1 cellular context compared by ENCODE assay signal in genomic region chr3:128650096-128651050, GRCh38.
TF ChIP-seq lines count a peak whose summit lies in the region.

Gene RPN1, minus strand, starts transcription at chr3:128650818. Its CDS starts 18 bp downstream, at chr3:128650800.

TF ChIP-seq in HEK293, 187 proteins besides CTCF, POLR2A, EP300 and RAD21 (continued from another document and continues in another):
- TF ChIP-seq RBAK (tag by site-specific recombination; IDR thresholded peaks at IDR 0.05), result no peak
- TF ChIP-seq ZNF548 (tag by site-specific recombination; IDR thresholded peaks at IDR 0.05), result no peak
- no peak for TF ChIP-seq ZNF596 (tag by site-specific recombination; IDR thresholded peaks at IDR 0.05)
- TF ChIP-seq ZNF48 (tag by site-specific recombination; IDR thresholded peaks at IDR 0.05), result no peak
- TF ChIP-seq, protein P1, sequence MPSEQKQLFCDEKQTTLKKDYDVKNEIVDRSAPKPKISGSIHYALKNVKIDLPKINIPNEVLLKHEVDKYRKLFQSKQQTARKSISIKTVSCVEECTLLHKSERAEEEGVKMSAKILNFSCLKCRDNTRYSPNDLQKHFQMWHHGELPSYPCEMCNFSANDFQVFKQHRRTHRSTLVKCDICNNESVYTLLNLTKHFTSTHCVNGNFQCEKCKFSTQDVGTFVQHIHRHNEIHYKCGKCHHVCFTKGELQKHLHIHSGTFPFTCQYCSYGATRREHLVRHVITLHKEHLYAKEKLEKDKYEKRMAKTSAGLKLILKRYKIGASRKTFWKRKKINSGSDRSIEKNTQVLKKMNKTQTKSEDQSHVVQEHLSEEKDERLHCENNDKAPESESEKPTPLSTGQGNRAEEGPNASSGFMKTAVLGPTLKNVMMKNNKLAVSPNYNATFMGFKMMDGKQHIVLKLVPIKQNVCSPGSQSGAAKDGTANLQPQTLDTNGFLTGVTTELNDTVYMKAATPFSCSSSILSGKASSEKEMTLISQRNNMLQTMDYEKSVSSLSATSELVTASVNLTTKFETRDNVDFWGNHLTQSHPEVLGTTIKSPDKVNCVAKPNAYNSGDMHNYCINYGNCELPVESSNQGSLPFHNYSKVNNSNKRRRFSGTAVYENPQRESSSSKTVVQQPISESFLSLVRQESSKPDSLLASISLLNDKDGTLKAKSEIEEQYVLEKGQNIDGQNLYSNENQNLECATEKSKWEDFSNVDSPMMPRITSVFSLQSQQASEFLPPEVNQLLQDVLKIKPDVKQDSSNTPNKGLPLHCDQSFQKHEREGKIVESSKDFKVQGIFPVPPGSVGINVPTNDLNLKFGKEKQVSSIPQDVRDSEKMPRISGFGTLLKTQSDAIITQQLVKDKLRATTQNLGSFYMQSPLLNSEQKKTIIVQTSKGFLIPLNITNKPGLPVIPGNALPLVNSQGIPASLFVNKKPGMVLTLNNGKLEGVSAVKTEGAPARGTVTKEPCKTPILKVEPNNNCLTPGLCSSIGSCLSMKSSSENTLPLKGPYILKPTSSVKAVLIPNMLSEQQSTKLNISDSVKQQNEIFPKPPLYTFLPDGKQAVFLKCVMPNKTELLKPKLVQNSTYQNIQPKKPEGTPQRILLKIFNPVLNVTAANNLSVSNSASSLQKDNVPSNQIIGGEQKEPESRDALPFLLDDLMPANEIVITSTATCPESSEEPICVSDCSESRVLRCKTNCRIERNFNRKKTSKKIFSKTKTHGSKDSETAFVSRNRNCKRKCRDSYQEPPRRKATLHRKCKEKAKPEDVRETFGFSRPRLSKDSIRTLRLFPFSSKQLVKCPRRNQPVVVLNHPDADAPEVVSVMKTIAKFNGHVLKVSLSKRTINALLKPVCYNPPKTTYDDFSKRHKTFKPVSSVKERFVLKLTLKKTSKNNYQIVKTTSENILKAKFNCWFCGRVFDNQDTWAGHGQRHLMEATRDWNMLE (tag by site-specific recombination; conservative IDR thresholded peaks at IDR 0.05; ENCODE audit: low read depth), result no peak
- 0 out of 2 replicates have a peak, but pooled peaks have one; percentile 36 for TF ChIP-seq SP7 (tag by site-specific recombination; IDR thresholded peaks at IDR 0.05)
- TF ChIP-seq, protein P2, sequence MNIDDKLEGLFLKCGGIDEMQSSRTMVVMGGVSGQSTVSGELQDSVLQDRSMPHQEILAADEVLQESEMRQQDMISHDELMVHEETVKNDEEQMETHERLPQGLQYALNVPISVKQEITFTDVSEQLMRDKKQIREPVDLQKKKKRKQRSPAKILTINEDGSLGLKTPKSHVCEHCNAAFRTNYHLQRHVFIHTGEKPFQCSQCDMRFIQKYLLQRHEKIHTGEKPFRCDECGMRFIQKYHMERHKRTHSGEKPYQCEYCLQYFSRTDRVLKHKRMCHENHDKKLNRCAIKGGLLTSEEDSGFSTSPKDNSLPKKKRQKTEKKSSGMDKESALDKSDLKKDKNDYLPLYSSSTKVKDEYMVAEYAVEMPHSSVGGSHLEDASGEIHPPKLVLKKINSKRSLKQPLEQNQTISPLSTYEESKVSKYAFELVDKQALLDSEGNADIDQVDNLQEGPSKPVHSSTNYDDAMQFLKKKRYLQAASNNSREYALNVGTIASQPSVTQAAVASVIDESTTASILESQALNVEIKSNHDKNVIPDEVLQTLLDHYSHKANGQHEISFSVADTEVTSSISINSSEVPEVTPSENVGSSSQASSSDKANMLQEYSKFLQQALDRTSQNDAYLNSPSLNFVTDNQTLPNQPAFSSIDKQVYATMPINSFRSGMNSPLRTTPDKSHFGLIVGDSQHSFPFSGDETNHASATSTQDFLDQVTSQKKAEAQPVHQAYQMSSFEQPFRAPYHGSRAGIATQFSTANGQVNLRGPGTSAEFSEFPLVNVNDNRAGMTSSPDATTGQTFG (tag by site-specific recombination; IDR thresholded peaks at IDR 0.05; ENCODE audit: borderline replicate concordance), result no peak
- TF ChIP-seq GLI2 (tag by site-specific recombination; IDR thresholded peaks at IDR 0.05; ENCODE audit: borderline replicate concordance, low read depth), result no peak
- TF ChIP-seq TCF7L2 (IDR thresholded peaks at IDR 0.05; ENCODE audit: borderline replicate concordance, low read depth, low read length), result no peak
- TF ChIP-seq ZNF843 (tag by site-specific recombination; IDR thresholded peaks at IDR 0.05), result no peak
- TF ChIP-seq BCL11B (tag by site-specific recombination; IDR thresholded peaks at IDR 0.05; ENCODE audit: low read depth), result no peak
- TF ChIP-seq ZEB2 (tag by site-specific recombination; IDR thresholded peaks at IDR 0.05), result peak; percentile 83
- TF ChIP-seq ZNF433 (tag by site-specific recombination; IDR thresholded peaks at IDR 0.05; ENCODE audit: low read depth), result no peak
- TF ChIP-seq ZNF133 (tag by site-specific recombination; IDR thresholded peaks at IDR 0.05), result no peak
- no peak for TF ChIP-seq ZNF555 (tag by site-specific recombination; conservative IDR thresholded peaks at IDR 0.05)
- TF ChIP-seq, protein P3, sequence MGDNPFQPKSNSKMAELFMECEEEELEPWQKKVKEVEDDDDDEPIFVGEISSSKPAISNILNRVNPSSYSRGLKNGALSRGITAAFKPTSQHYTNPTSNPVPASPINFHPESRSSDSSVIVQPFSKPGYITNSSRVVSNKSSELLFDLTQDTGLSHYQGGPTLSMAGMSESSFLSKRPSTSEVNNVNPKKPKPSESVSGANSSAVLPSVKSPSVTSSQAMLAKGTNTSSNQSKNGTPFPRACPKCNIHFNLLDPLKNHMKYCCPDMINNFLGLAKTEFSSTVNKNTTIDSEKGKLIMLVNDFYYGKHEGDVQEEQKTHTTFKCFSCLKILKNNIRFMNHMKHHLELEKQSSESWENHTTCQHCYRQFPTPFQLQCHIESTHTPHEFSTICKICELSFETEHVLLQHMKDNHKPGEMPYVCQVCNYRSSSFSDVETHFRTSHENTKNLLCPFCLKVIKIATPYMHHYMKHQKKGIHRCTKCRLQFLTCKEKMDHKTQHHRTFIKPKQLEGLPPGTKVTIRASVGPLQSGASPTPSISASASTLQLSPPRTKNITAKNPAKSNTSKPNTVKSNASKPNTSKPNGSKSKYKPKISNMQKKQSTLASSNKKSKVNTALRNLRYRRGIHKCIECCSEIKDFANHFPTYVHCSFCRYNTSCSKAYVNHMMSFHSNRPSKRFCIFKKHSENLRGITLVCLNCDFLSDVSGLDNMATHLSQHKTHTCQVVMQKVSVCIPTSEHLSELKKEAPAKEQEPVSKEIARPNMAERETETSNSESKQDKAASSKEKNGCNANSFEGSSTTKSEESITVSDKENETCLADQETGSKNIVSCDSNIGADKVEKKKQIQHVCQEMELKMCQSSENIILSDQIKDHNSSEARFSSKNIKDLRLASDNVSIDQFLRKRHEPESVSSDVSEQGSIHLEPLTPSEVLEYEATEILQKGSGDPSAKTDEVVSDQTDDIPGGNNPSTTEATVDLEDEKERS (tag by site-specific recombination; IDR thresholded peaks at IDR 0.05), result no peak
- TF ChIP-seq ZNF16 (tag by site-specific recombination; IDR thresholded peaks at IDR 0.05; ENCODE audit: low read depth), result no peak
- no peak; the same call in 1 of the 2 replicates for TF ChIP-seq ZBTB48 (tag by site-specific recombination; IDR thresholded peaks at IDR 0.05)
- TF ChIP-seq ZNF202 (tag by site-specific recombination; IDR thresholded peaks at IDR 0.05; ENCODE audit: borderline replicate concordance), result no peak
- no peak for TF ChIP-seq ZNF416 (tag by site-specific recombination; IDR thresholded peaks at IDR 0.05)
- peak; percentile 73 for TF ChIP-seq ZBTB17 (tag by site-specific recombination; IDR thresholded peaks at IDR 0.05)
- TF ChIP-seq ZNF302 (tag by site-specific recombination; IDR thresholded peaks at IDR 0.05; ENCODE audit: low read depth), result no peak
- peak; percentile 76; the same call in 1 of the 2 replicates for TF ChIP-seq ZFHX2 (tag by site-specific recombination; conservative IDR thresholded peaks at IDR 0.05)
- 0 out of 2 replicates have a peak, but pooled peaks have one; percentile 17 for TF ChIP-seq EGR2 (tag by site-specific recombination; IDR thresholded peaks at IDR 0.05; ENCODE audit: low read depth)
- peak; percentile 54; the same call in 1 of the 2 replicates for TF ChIP-seq ZNF76 (tag by site-specific recombination; IDR thresholded peaks at IDR 0.05; ENCODE audit: borderline replicate concordance, low read depth)
- no peak for TF ChIP-seq ZNF114 (tag by site-specific recombination; IDR thresholded peaks at IDR 0.05)
- TF ChIP-seq ZNF350 (tag by site-specific recombination; IDR thresholded peaks at IDR 0.05), result no peak
- no peak for TF ChIP-seq ZNF560 (tag by site-specific recombination; IDR thresholded peaks at IDR 0.05; ENCODE audit: borderline replicate concordance)
- no peak for TF ChIP-seq WT1 (tag by site-specific recombination; IDR thresholded peaks at IDR 0.05)
- no peak for TF ChIP-seq ZBTB11 (tag by site-specific recombination; conservative IDR thresholded peaks at IDR 0.05; ENCODE audit: low read depth)
- TF ChIP-seq ZNF777 (tag by site-specific recombination; IDR thresholded peaks at IDR 0.05; ENCODE audit: borderline replicate concordance), result no peak
- TF ChIP-seq ELK4 (IDR thresholded peaks at IDR 0.05; ENCODE audit: borderline replicate concordance, low read depth, low read length), result no peak
- TF ChIP-seq, protein P4, sequence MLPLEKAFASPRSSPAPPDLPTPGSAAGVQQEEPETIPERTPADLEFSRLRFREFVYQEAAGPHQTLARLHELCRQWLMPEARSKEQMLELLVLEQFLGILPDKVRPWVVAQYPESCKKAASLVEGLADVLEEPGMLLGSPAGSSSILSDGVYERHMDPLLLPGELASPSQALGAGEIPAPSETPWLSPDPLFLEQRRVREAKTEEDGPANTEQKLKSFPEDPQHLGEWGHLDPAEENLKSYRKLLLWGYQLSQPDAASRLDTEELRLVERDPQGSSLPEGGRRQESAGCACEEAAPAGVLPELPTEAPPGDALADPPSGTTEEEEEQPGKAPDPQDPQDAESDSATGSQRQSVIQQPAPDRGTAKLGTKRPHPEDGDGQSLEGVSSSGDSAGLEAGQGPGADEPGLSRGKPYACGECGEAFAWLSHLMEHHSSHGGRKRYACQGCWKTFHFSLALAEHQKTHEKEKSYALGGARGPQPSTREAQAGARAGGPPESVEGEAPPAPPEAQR (tag by site-specific recombination; IDR thresholded peaks at IDR 0.05), result no peak
- no peak for TF ChIP-seq HOXD13 (CRISPR knock-in tag; IDR thresholded peaks at IDR 0.05; ENCODE audit: borderline replicate concordance)
- no peak for TF ChIP-seq GLI4 (tag by site-specific recombination; IDR thresholded peaks at IDR 0.05)
- no peak for TF ChIP-seq ZSCAN5A (tag by site-specific recombination; IDR thresholded peaks at IDR 0.05)
- no peak for TF ChIP-seq ZNF785 (tag by site-specific recombination; IDR thresholded peaks at IDR 0.05)
- TF ChIP-seq ZNF274 (IDR thresholded peaks at IDR 0.05; ENCODE audit: low read length), result no peak
- TF ChIP-seq ZNF274 (tag by site-specific recombination; IDR thresholded peaks at IDR 0.05; ENCODE audit: borderline replicate concordance), result no peak
- TF ChIP-seq, protein P5, sequence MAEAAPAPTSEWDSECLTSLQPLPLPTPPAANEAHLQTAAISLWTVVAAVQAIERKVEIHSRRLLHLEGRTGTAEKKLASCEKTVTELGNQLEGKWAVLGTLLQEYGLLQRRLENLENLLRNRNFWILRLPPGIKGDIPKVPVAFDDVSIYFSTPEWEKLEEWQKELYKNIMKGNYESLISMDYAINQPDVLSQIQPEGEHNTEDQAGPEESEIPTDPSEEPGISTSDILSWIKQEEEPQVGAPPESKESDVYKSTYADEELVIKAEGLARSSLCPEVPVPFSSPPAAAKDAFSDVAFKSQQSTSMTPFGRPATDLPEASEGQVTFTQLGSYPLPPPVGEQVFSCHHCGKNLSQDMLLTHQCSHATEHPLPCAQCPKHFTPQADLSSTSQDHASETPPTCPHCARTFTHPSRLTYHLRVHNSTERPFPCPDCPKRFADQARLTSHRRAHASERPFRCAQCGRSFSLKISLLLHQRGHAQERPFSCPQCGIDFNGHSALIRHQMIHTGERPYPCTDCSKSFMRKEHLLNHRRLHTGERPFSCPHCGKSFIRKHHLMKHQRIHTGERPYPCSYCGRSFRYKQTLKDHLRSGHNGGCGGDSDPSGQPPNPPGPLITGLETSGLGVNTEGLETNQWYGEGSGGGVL (tag by site-specific recombination; IDR thresholded peaks at IDR 0.05), result no peak
